8 cellular contexts compared by ENCODE assay signal in genomic region chr21:14675774-14676530, GRCh38.
DNase-seq lines count a peak whose midpoint lies in the region; ATAC-seq and TF ChIP-seq lines count a peak whose summit lies in the region.

No MANE protein-coding gene starts in this region.

- H3K79me2 ChIP-seq in osteoblast (ENCODE audit: insufficient read depth, low read length): no peaks in the 10 kb centered on the region

- H3K4me1 ChIP-seq in psoas muscle (no peaks in the 10 kb centered on the region), osteoblast (ENCODE audit: insufficient read depth, low read length) (no peaks in the 10 kb centered on the region)

- intact Hi-C loops in psoas muscle (cut with DNase I): loop anchor here in 1 of 2 donors (10.0 kb wide), 1 partner anchor 59 kb away; no protein-coding TSS in a partner anchor

- H3K27me3 ChIP-seq in psoas muscle (ENCODE audit: insufficient read depth in 3 of 3, low read length in 2 of 3) (no peaks in the 10 kb centered on the region), osteoblast (ENCODE audit: insufficient read depth, low read length) (no peaks in the 10 kb centered on the region)

- H3K36me3 ChIP-seq in psoas muscle (ENCODE audit: insufficient read depth in 1 of 2, low read depth in 1 of 2) (no peaks in the 10 kb centered on the region), osteoblast (ENCODE audit: insufficient read depth, low read length) (no peaks in the 10 kb centered on the region)

- DNase-seq in OCI-M1 (lab: John Stamatoyannopoulos, UW) (peak; percentile 85), medulla oblongata (ENCODE audit: extremely low spot score) (peak; percentile 62), cortex of kidney (lab: John Stamatoyannopoulos, UW) (no peak), psoas muscle (no peak), islet precursor cell (no peak), osteoblast (ENCODE audit: insufficient read length, low spot score, missing footprints) (no peak)

- TF ChIP-seq CTCF in psoas muscle (IDR thresholded peaks at IDR 0.05) (no peak), osteoblast (IDR thresholded peaks at IDR 0.05; ENCODE audit: extremely low read depth, low read depth, low read length) (no peak)

- no peaks in the 10 kb centered on the region for H4K20me1 ChIP-seq in osteoblast (ENCODE audit: insufficient read depth, low read length)

- ATAC-seq in GM18498 (IDR thresholded peaks at IDR 0.05; ENCODE audit: unreplicated experiment): peak; percentile 75
- peak; percentile 66 for ATAC-seq in HG02571 (IDR thresholded peaks at IDR 0.05; ENCODE audit: unreplicated experiment)
- no peak for ATAC-seq in psoas muscle

- no peak overlapping the region for H3K4me2 ChIP-seq in osteoblast (ENCODE audit: insufficient read depth, low read length)

- H3K27ac ChIP-seq in psoas muscle (no peak overlapping the region), osteoblast (ENCODE audit: low read depth, low read length) (no peak overlapping the region)

- H3K4me3 ChIP-seq in psoas muscle (no peak overlapping the region), osteoblast (ENCODE audit: insufficient read depth, low read length) (no peak overlapping the region)

- H3K9me3 ChIP-seq in psoas muscle: no peaks in the 10 kb centered on the region
- H3K9me3 ChIP-seq in osteoblast (ENCODE audit: low read depth, low read length): no peaks in the 10 kb centered on the region

- WGBS in psoas muscle, 3 donors: 52 to 57% (median 52%) methylated on average over 7 of the region's 7 CpGs

- H2AFZ ChIP-seq in osteoblast (ENCODE audit: low read length): no peak overlapping the region

Comparison
In these comparisons a context has a peak if more than half of its experiments do, and no peak if none do; other contexts are left out.
1. ATAC-seq: peak in GM18498 (single experiment) and HG02571 (single experiment); none in psoas muscle (0 of 4).
2. DNase-seq: peak in OCI-M1 (single experiment) and medulla oblongata (single experiment); none in cortex of kidney (single experiment), psoas muscle (0 of 2), islet precursor cell (single experiment) and osteoblast (single experiment).